Comparison of ENCODE assay signal across 1 cellular context in the genomic region with DNA sequence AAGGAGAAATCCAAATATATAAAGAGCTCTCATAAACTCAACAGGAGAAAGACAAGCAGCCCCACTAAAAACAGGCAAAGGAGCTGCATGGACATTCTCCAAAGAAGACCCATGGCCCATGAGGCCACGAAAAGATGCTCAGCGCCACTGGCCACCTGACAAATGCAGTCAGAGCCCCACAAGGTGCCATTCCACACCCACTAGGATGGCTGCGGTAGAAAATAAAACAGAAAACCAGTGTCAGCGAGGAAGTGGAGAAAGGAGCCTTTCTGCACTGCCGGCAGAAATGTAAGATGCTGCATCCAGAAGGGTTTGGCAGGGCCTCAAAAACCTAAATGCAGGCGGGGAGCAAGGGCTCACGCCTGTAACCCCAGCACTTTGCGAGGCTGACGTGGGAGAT.
TF ChIP-seq lines count a peak whose summit lies in the region.

No MANE protein-coding gene starts in this region.

TF ChIP-seq in HepG2, 621 proteins besides CTCF, POLR2A, EP300 and RAD21 (continued from another document):
- TF ChIP-seq, protein P1, sequence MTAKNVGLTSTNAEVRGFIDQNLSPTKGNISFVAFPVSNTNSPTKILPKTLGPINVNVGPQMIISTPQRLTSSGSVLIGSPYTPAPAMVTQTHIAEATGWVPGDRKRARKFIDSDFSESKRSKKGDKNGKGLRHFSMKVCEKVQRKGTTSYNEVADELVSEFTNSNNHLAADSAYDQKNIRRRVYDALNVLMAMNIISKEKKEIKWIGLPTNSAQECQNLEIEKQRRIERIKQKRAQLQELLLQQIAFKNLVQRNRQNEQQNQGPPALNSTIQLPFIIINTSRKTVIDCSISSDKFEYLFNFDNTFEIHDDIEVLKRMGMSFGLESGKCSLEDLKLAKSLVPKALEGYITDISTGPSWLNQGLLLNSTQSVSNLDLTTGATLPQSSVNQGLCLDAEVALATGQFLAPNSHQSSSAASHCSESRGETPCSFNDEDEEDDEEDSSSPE (CRISPR knock-in tag; IDR thresholded peaks at IDR 0.05) = no peak
- TF ChIP-seq, protein P2, sequence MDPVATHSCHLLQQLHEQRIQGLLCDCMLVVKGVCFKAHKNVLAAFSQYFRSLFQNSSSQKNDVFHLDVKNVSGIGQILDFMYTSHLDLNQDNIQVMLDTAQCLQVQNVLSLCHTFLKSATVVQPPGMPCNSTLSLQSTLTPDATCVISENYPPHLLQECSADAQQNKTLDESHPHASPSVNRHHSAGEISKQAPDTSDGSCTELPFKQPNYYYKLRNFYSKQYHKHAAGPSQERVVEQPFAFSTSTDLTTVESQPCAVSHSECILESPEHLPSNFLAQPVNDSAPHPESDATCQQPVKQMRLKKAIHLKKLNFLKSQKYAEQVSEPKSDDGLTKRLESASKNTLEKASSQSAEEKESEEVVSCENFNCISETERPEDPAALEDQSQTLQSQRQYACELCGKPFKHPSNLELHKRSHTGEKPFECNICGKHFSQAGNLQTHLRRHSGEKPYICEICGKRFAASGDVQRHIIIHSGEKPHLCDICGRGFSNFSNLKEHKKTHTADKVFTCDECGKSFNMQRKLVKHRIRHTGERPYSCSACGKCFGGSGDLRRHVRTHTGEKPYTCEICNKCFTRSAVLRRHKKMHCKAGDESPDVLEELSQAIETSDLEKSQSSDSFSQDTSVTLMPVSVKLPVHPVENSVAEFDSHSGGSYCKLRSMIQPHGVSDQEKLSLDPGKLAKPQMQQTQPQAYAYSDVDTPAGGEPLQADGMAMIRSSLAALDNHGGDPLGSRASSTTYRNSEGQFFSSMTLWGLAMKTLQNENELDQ (CRISPR knock-in tag; IDR thresholded peaks at IDR 0.05; ENCODE audit: borderline replicate concordance) = no peak
- no peak for TF ChIP-seq ERF (CRISPR knock-in tag; IDR thresholded peaks at IDR 0.05)
- TF ChIP-seq ZKSCAN5 (CRISPR knock-in tag; IDR thresholded peaks at IDR 0.05) = no peak
- no peak for TF ChIP-seq YEATS2 (CRISPR knock-in tag; IDR thresholded peaks at IDR 0.05; ENCODE audit: borderline replicate concordance)
- no peak for TF ChIP-seq ZBTB21 (CRISPR knock-in tag; IDR thresholded peaks at IDR 0.05)
- no peak for TF ChIP-seq AHR (CRISPR knock-in tag; IDR thresholded peaks at IDR 0.05)
- no peak for TF ChIP-seq NR2F6 (IDR thresholded peaks at IDR 0.05)
- TF ChIP-seq NR2F6 (CRISPR knock-in tag; IDR thresholded peaks at IDR 0.05) = no peak
